ENCODE assay signal across 18 cellular contexts in the genomic region with DNA sequence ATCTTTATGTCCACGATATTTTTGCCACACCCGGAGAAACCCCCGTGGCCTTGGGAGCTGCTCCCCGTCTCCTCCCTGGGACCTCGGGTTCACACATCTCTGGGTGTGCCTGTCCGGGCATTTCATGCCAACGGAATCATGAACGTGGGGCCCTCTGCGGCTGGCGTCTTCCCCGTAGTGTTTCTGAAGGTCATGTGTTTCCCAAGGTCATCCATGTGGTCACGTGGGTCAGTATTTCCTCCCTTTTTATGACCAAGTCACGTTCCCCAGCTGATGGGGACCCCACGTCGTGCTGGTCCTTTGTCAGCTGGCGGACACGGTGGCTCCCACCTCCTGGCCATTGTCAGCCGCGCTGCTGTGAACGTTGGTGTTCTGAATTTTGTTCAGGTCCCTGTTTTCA.
A peak's percentile ranks its signal among the peaks of the same experiment; 100 is the strongest.
DNase-seq lines count a peak whose midpoint lies in the region; ATAC-seq and TF ChIP-seq lines count a peak whose summit lies in the region.
"Had no signal": no experiment of that assay in that cellular context is flagged by ENCODE, and none has a peak within 500 bp of the region (broad histone marks: within the 10 kb centered on the region; RNA-seq: fewer than 3 reads in every experiment).

No MANE protein-coding gene starts in this region.

- intact Hi-C loops in IMR-90 (cut with micrococcal nuclease) (no loop called here), left colon (cut with DNase I, micrococcal nuclease) (no loop called here), sciatic nerve (cut with DNase I) (no loop called here)

- no peak overlapping the region for H3K4me3 ChIP-seq in IMR-90 (ENCODE audit: insufficient read depth, low read depth, low read length)
- H3K4me3 ChIP-seq: A549, GM12878 had no signal

- peaks cover 26% of the 10 kb centered on the region for H3K27me3 ChIP-seq in IMR-90 (ENCODE audit: control insufficient read depth, insufficient read depth, low read length)

- H2BK120ac ChIP-seq in IMR-90 (ENCODE audit: low read depth, low read length) = no peak overlapping the region

- H3K9me1 ChIP-seq in IMR-90 (ENCODE audit: insufficient read depth, low read length) = no peaks in the 10 kb centered on the region

- H4K91ac ChIP-seq in IMR-90 (ENCODE audit: insufficient read depth, low read depth, low read length) = no peak overlapping the region

- no peak overlapping the region for H3K18ac ChIP-seq in IMR-90 (ENCODE audit: low read depth, low read length)

- no peak overlapping the region for H2BK5ac ChIP-seq in IMR-90 (ENCODE audit: low read depth, low read length, poor library complexity, severe bottlenecking)

- peak overlapping the region; percentile 8 for H2AFZ ChIP-seq in IMR-90 (replicated peaks; ENCODE audit: low read length, poor library complexity)

- H3K4ac ChIP-seq in IMR-90 (ENCODE audit: low read depth, low read length) = no peak overlapping the region

- no peak overlapping the region for H2BK15ac ChIP-seq in IMR-90 (ENCODE audit: low read depth, low read length)

- in situ Hi-C loops in IMR-90 (cut with MboI; ENCODE audit: low sequenced_read_pairs) = loop anchor here (5.0 kb wide), 1 partner anchor 154 kb away; no protein-coding TSS in a partner anchor

- TF ChIP-seq CTCF in IMR-90 (conservative IDR thresholded peaks at IDR 0.05; ENCODE audit: low read depth, low read length) = no peak

- no peaks in the 10 kb centered on the region for H3K79me1 ChIP-seq in IMR-90 (ENCODE audit: low read depth in 1 of 2, low read length in 2 of 2)

- H3K36me3 ChIP-seq in IMR-90 (ENCODE audit: control insufficient read depth, insufficient read depth, low read length) = no peaks in the 10 kb centered on the region

- no peak overlapping the region for H4K8ac ChIP-seq in IMR-90 (ENCODE audit: low read depth in 2 of 2, low read length in 2 of 2)

- H3K56ac ChIP-seq in IMR-90 (ENCODE audit: extremely low read depth, insufficient read depth, low read length) = no peak overlapping the region

- H2BK20ac ChIP-seq in IMR-90 (ENCODE audit: low read depth, low read length) = no peak overlapping the region

- CTCF ChIA-PET in IMR-90 (lab: Yijun Ruan, JAX) = interaction anchor here (1.3 to 1.6 kb wide), 2 partner anchors 141 to 152 kb away, joined by 4 to 5 read pairs; no protein-coding TSS in a partner anchor

- TF ChIP-seq RAD21 in IMR-90 (IDR thresholded peaks at IDR 0.05; ENCODE audit: low read length) = no peak

- no peak overlapping the region for H2AK5ac ChIP-seq in IMR-90 (ENCODE audit: low read depth, low read length)

- H4K5ac ChIP-seq in IMR-90 (ENCODE audit: low read depth, low read length) = no peak overlapping the region

- H3K14ac ChIP-seq in IMR-90 (replicated peaks; ENCODE audit: low read depth, low read length) = no peak overlapping the region

- ATAC-seq in IMR-90 (ENCODE audit: low read depth) = no peak
- no peak for ATAC-seq in left colon
- no peak for ATAC-seq in sciatic nerve
- ATAC-seq: A549, GM12878 had no signal

- H3K27ac ChIP-seq in IMR-90 (ENCODE audit: insufficient read depth, low read length) = no peak overlapping the region
- H3K27ac ChIP-seq: A549 had no signal

- no peak overlapping the region for H3K9ac ChIP-seq in IMR-90 (ENCODE audit: low read depth, low read length)

- H4K20me1 ChIP-seq in IMR-90 (ENCODE audit: insufficient read depth, low read length) = no peaks in the 10 kb centered on the region; the same call in 1 of the 2 replicates

- no peak overlapping the region for H2AK9ac ChIP-seq in IMR-90 (replicated peaks; ENCODE audit: low read depth, low read length, poor library complexity)

- POLR2A ChIA-PET in IMR-90 (lab: Charles Lee; ENCODE audit: unreplicated experiment) = no interaction called here

- H3K9me3 ChIP-seq in IMR-90 (ENCODE audit: control insufficient read depth, insufficient read depth, low read length) = no peaks in the 10 kb centered on the region
- H3K9me3 ChIP-seq: A549 had no signal

- no peak overlapping the region for H3K23ac ChIP-seq in IMR-90 (ENCODE audit: low read depth, low read length)

- TF ChIP-seq POLR2A in IMR-90 (IDR thresholded peaks at IDR 0.05; ENCODE audit: low read depth, low read length) = no peak

- 87% methylated on average over 14 of the region's 20 CpGs; no CpG with 5 or more reads in 1 of the 2 experiments for WGBS in IMR-90 (ENCODE audit: extremely low coverage in 2 of 2, insufficient read length in 1 of 2), 2 experiments

- H3K4me1 ChIP-seq in IMR-90 (ENCODE audit: control insufficient read depth, insufficient read depth, low read length) = no peaks in the 10 kb centered on the region
- H3K4me1 ChIP-seq: A549 had no signal

- dilution Hi-C loops in IMR-90 (cut with HindIII; ENCODE audit: low sequenced_read_pairs, unreplicated experiment) = no loop called here

- H3K4me2 ChIP-seq in IMR-90 (ENCODE audit: low read depth, low read length) = no peak overlapping the region
- H3K4me2 ChIP-seq: A549 had no signal

- peak; percentile 11 for DNase-seq in activated CD8-positive, alpha-beta memory T cell treated with anti-CD3 and anti-CD28 coated beads, Interleukin-2, amount 50 U/mL, for 4 hours
- no peak for DNase-seq in activated CD8-positive, alpha-beta memory T cell treated with anti-CD3 and anti-CD28 coated beads for 24 hours
- DNase-seq in IMR-90 (no peak), left colon (peak; percentile 3 to 10), sciatic nerve (ENCODE audit: low spot score) (peak; percentile 40), T1000 (lab: John Stamatoyannopoulos, UW) (no peak), putamen (ENCODE audit: low spot score) (no peak)
- no peak for DNase-seq in central memory CD4-positive, alpha-beta T cell
- DNase-seq: C1 segment of cervical spinal cord; DND-41; GOT3; KBM-7; NCI-H1436 treated with DMSO at 0.1 percent for 48 hours; NCI-H2029 treated with DMSO at 0.1 percent for 48 hours; NK-92 treated with Interleukin-12 subunit alpha and Interleukin-12 subunit beta, amount 100 ng/mL, for 24 hours; RPMI8226 had no signal

- no TSS peak for BruUV-seq in IMR-90 (replicated peaks; lab: Mats Ljungman, UMichigan)

TF ChIP-seq in IMR-90, 13 proteins besides CTCF, POLR2A, EP300 and RAD21:
- TF ChIP-seq CEBPB (IDR thresholded peaks at IDR 0.05; ENCODE audit: low read depth, low read length) (no peak), NFE2L2 (IDR thresholded peaks at IDR 0.05; ENCODE audit: low read depth, low read length) (no peak), CHD1 (IDR thresholded peaks at IDR 0.05; ENCODE audit: low read depth, low read length) (no peak), RFX5 (IDR thresholded peaks at IDR 0.05; ENCODE audit: low read depth, low read length) (no peak), BHLHE40 (IDR thresholded peaks at IDR 0.05; ENCODE audit: low read depth, low read length) (no peak), MAFK (IDR thresholded peaks at IDR 0.05; ENCODE audit: low read depth, low read length) (no peak), RCOR1 (IDR thresholded peaks at IDR 0.05; ENCODE audit: insufficient replicate concordance, low read length) (no peak), SMC3 (IDR thresholded peaks at IDR 0.05; ENCODE audit: low read depth, low read length) (no peak), FOS (IDR thresholded peaks at IDR 0.05; ENCODE audit: low read depth, low read length) (no peak), MAZ (IDR thresholded peaks at IDR 0.05; ENCODE audit: borderline replicate concordance, low read depth, low read length) (no peak), MXI1 (IDR thresholded peaks at IDR 0.05; ENCODE audit: borderline replicate concordance, low read depth, low read length) (no peak)
- TF ChIP-seq, protein P1, sequence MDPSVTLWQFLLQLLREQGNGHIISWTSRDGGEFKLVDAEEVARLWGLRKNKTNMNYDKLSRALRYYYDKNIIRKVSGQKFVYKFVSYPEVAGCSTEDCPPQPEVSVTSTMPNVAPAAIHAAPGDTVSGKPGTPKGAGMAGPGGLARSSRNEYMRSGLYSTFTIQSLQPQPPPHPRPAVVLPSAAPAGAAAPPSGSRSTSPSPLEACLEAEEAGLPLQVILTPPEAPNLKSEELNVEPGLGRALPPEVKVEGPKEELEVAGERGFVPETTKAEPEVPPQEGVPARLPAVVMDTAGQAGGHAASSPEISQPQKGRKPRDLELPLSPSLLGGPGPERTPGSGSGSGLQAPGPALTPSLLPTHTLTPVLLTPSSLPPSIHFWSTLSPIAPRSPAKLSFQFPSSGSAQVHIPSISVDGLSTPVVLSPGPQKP (IDR thresholded peaks at IDR 0.05; ENCODE audit: borderline replicate concordance, low read depth, low read length) = no peak
- TF ChIP-seq, protein P2, sequence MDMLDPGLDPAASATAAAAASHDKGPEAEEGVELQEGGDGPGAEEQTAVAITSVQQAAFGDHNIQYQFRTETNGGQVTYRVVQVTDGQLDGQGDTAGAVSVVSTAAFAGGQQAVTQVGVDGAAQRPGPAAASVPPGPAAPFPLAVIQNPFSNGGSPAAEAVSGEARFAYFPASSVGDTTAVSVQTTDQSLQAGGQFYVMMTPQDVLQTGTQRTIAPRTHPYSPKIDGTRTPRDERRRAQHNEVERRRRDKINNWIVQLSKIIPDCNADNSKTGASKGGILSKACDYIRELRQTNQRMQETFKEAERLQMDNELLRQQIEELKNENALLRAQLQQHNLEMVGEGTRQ (IDR thresholded peaks at IDR 0.05; ENCODE audit: low read depth, low read length) = no peak

Comparison
In these comparisons a context has a peak if more than half of its experiments do, and no peak if none do; other contexts are left out.
1. DNase-seq: peak in activated CD8-positive, alpha-beta memory T cell treated with anti-CD3 and anti-CD28 coated beads, Interleukin-2, amount 50 U/mL, for 4 hours (single experiment), left colon (2 of 2) and sciatic nerve (single experiment); none in activated CD8-positive, alpha-beta memory T cell treated with anti-CD3 and anti-CD28 coated beads for 24 hours (single experiment), IMR-90 (single experiment), T1000 (single experiment), putamen (single experiment) and central memory CD4-positive, alpha-beta T cell (single experiment).